Comparison of ENCODE assay signal across 34 cellular contexts in genomic region chr4:56532239-56532638, GRCh38. TPM values are rescaled to one million over a fixed set of nuclear protein-coding genes. Genes with fewer than 3 reads are reported as not detected.
"Had no signal": no experiment of that assay in that cellular context is flagged by ENCODE, and none has a peak within 500 bp of the region (broad histone marks: within the 10 kb centered on the region; RNA-seq: fewer than 3 reads in every experiment).

No MANE protein-coding gene starts in this region.

- H3K27me3 ChIP-seq: MG63 had no signal

- DNase-seq: Karpas-422, Kasumi-1, MG63, MM.1S, MV-4-11, NCI-H1048, NCI-H1092, NCI-H1092 treated with DMSO at 0.1 percent for 48 hours, NCI-H1105, NCI-H1105 treated with DMSO at 0.1 percent for 48 hours, NCI-H1417 treated with DMSO at 0.1 percent for 48 hours, NCI-H1436, NCI-H1436 treated with DMSO at 0.1 percent for 48 hours, NCI-H146, NCI-H1694, NCI-H1694 treated with DMSO at 0.1 percent for 48 hours, NCI-H187, NCI-H187 treated with DMSO at 0.1 percent for 48 hours, NCI-H1930, NCI-H2029, NCI-H2029 treated with DMSO at 0.1 percent for 48 hours, NCI-H2081, NCI-H2081 treated with DMSO at 0.1 percent for 48 hours, NCI-H2107, NCI-H2171, NCI-H2171 treated with DMSO at 0.1 percent for 48 hours, NCI-H2227 treated with DMSO at 0.1 percent for 48 hours, NCI-H345, NCI-H446, NCI-H446 treated with DMSO at 0.1 percent for 48 hours, NCI-H510A, NCI-H510A treated with DMSO at 0.1 percent for 48 hours had no signal

- H3K36me3 ChIP-seq: MG63 had no signal

- H3K9me3 ChIP-seq: MG63 had no signal

- H3K4me3 ChIP-seq: MG63 had no signal

RNA-seq across cellular contexts. Expression of gene ARL9, which starts 26.6 kb away (rescaled TPM):
- total RNA-seq: LHCN-M2, NCI-H460 had no signal
